ENCODE assay signal across 10 cellular contexts in the genomic region with DNA sequence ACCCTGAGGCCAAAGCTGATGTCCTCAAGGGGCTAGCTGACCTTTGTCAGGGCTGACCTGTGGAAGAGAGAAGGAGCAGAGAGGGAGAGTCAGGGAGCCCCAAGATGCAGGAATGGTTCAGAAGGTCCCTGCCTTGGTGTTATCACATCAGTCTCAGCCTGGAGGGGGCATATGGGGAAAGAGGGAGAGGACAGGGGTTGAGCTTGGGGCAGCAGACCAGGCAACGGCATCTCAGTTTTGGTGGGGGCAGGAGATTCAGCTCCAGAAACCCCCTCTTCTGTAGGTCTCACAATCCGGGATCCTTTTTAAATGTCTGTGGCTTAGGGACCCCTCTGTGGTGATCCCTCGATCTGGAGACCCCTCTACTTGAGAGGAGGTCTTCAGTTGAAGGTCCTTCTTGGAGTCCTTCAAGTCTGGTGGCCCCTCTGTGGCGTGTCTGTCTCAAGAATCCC. TPM values are rescaled to one million over a fixed set of nuclear protein-coding genes. Genes with fewer than 3 reads are reported as not detected.
A peak's percentile ranks its signal among the peaks of the same experiment; 100 is the strongest.
DNase-seq lines count a peak whose midpoint lies in the region; ATAC-seq and TF ChIP-seq lines count a peak whose summit lies in the region.
"Had no signal": no experiment of that assay in that cellular context is flagged by ENCODE, and none has a peak within 500 bp of the region (broad histone marks: within the 10 kb centered on the region; RNA-seq: fewer than 3 reads in every experiment).

No MANE protein-coding gene starts in this region.

- 41 to 51% methylated on average over 4 of the region's 4 CpGs for WGBS in heart right ventricle, 2 donors
- 21 to 24% methylated on average over 4 of the region's 4 CpGs for WGBS in aorta, 2 donors

- H3K27me3 Mint-ChIP-seq in endothelial cell (ENCODE audit: unreplicated experiment) (peaks cover 12% of the 10 kb centered on the region), nephron (ENCODE audit: low read depth) (no peaks in the 10 kb centered on the region)

- H3K4me3 Mint-ChIP-seq in endothelial cell (ENCODE audit: unreplicated experiment) (peak overlapping the region; percentile 93), nephron (peak overlapping the region; percentile 91 to 96 (median 94))

- H3K4me1 ChIP-seq in heart right ventricle (peaks cover 19 to 71% (median 54%) of the 10 kb centered on the region in 9 donors), aorta (ENCODE audit: control insufficient read depth in 1 of 2, insufficient read depth in 2 of 2, low read length in 2 of 2) (no peaks in the 10 kb centered on the region)

- H3K4me3 ChIP-seq in heart right ventricle (peak overlapping the region; percentile 34 to 71 (median 60)), aorta (ENCODE audit: low read length in 2 of 2) (peak overlapping the region; percentile 32 to 39)

- DNase-seq in heart right ventricle, result no peak
- no peak for DNase-seq in Right ventricle myocardium superior
- DNase-seq in endothelial cell (ENCODE audit: low spot score), result no peak
- DNase-seq in aorta, result peak in 1 of 2 donors; percentile 46
- no peak for DNase-seq in germinal center (ENCODE audit: low spot score)
- DNase-seq in KG1 (lab: John Stamatoyannopoulos, UW), result no peak
- DNase-seq: activated CD8-positive, alpha-beta memory T cell treated with anti-CD3 and anti-CD28 coated beads, Interleukin-2, amount 50 U/mL, for 48 hours; BE2C had no signal

- intact Hi-C loops in heart right ventricle (cut with DNase I), result loop anchor here in 1 of 10 donors (5.0 kb wide), 1 partner anchor 46 kb away; a partner anchor contains a TSS
- intact Hi-C loops in Right ventricle myocardium superior (cut with DNase I), result no loop called here
- intact Hi-C loops in aorta (cut with DNase I), result loop anchor here in 1 of 2 donors (5.0 kb wide), 1 partner anchor 119 kb away; no protein-coding TSS in a partner anchor

- H3K27ac Mint-ChIP-seq in endothelial cell (ENCODE audit: unreplicated experiment), result peak overlapping the region; percentile 93
- peak overlapping the region; percentile 96 to 99 (median 98) for H3K27ac Mint-ChIP-seq in nephron

- H3K27ac ChIP-seq in heart right ventricle, result peak overlapping the region; percentile 82 to 98 (median 91)
- peak overlapping the region; percentile 64 to 85 for H3K27ac ChIP-seq in aorta (ENCODE audit: low read depth in 1 of 2, low read length in 2 of 2)

- no peaks in the 10 kb centered on the region for H3K27me3 ChIP-seq in heart right ventricle
- no peaks in the 10 kb centered on the region for H3K27me3 ChIP-seq in aorta (ENCODE audit: control insufficient read depth in 1 of 2, insufficient read depth in 2 of 2, low read length in 1 of 2)
- H3K27me3 ChIP-seq: BE2C had no signal

- H3K4me1 Mint-ChIP-seq in endothelial cell (ENCODE audit: unreplicated experiment) (peaks cover 47% of the 10 kb centered on the region), nephron (peaks cover 61% of the 10 kb centered on the region)

- peaks cover 0 to 43% (median 0%) of the 10 kb centered on the region in 9 donors for H3K36me3 ChIP-seq in heart right ventricle
- no peaks in the 10 kb centered on the region for H3K36me3 ChIP-seq in aorta (ENCODE audit: control insufficient read depth in 1 of 2, insufficient read depth in 2 of 2, low read length in 1 of 2)
- H3K36me3 ChIP-seq: BE2C had no signal

- no peak for ATAC-seq in heart right ventricle
- ATAC-seq in Right ventricle myocardium superior (ENCODE audit: poor library complexity), result no peak
- no peak for ATAC-seq in aorta (ENCODE audit: low FRiP score)
- no peak for ATAC-seq in HG02759 (IDR thresholded peaks at IDR 0.05; ENCODE audit: unreplicated experiment)

- H3K36me3 Mint-ChIP-seq in endothelial cell (ENCODE audit: low read depth, unreplicated experiment) (peaks cover 21% of the 10 kb centered on the region), nephron (ENCODE audit: low read depth) (peaks cover 24% of the 10 kb centered on the region)

- no peaks in the 10 kb centered on the region for H3K9me3 ChIP-seq in heart right ventricle
- H3K9me3 ChIP-seq in aorta (ENCODE audit: control insufficient read depth, low read length), result no peaks in the 10 kb centered on the region
- H3K9me3 ChIP-seq: BE2C had no signal

- TF ChIP-seq CTCF in heart right ventricle (IDR thresholded peaks at IDR 0.05) (no peak), endothelial cell (IDR thresholded peaks at IDR 0.05; ENCODE audit: unreplicated experiment) (no peak), nephron (IDR thresholded peaks at IDR 0.05; ENCODE audit: unreplicated experiment in 3 of 3) (no peak)

- H3K9me3 Mint-ChIP-seq in endothelial cell (ENCODE audit: unreplicated experiment) (no peaks in the 10 kb centered on the region), nephron (no peaks in the 10 kb centered on the region)

RNA-seq across cellular contexts. Expression of a gene that starts 0.8 kb away (rescaled TPM):
- total RNA-seq in heart right ventricle, result 100 to 1,000 TPM; 101 to 150 (median 125) TPM
- 100 to 1,000 TPM; 173 to 335 TPM for polyA plus RNA-seq in heart right ventricle
- 153 TPM for total RNA-seq in Right ventricle myocardium superior
- total RNA-seq in endothelial cell (ENCODE audit: unreplicated experiment), result 152 TPM
- 100 to 1,000 TPM in 1 of 2 donors, 10 to 100 TPM in 1; 80.0 to 111 TPM for total RNA-seq in aorta
- polyA plus RNA-seq in aorta, result 100 to 1,000 TPM; 243 to 245 TPM

RNA-seq across cellular contexts. Expression of a gene that starts 1.7 kb away (rescaled TPM):
- 1,000 to 10,000 TPM; 1,287 to 3,035 (median 2,343) TPM for total RNA-seq in heart right ventricle
- polyA plus RNA-seq in heart right ventricle, result 1,000 to 10,000 TPM in 1 of 2 donors, 100 to 1,000 TPM in 1; 685 to 2,765 TPM
- total RNA-seq in Right ventricle myocardium superior, result 2,267 TPM
- not detected for total RNA-seq in endothelial cell (ENCODE audit: unreplicated experiment)
- total RNA-seq in aorta, result under 1 TPM in 1 of 2 donors, not detected in 1; 0.69 TPM
- polyA plus RNA-seq in aorta, result 1 to 10 TPM in 1 of 2 donors, under 1 TPM in 1; 0.23 to 7.1 TPM

RNA-seq across cellular contexts. Expression of a gene that starts 7.4 kb away (rescaled TPM):
- 10 to 100 TPM; 67.4 to 95.5 (median 77.8) TPM for total RNA-seq in heart right ventricle
- polyA plus RNA-seq in heart right ventricle, result 10 to 100 TPM; 61.6 to 76.2 TPM
- 68.1 TPM for total RNA-seq in Right ventricle myocardium superior
- total RNA-seq in endothelial cell (ENCODE audit: unreplicated experiment), result 59.3 TPM
- total RNA-seq in aorta, result 10 to 100 TPM; 54.3 to 57.0 TPM
- 10 to 100 TPM; 34.4 to 51.8 TPM for polyA plus RNA-seq in aorta

RNA-seq across cellular contexts. Expression of a gene that starts 10.4 kb away (rescaled TPM):
- 1 to 10 TPM; 1.7 to 7.3 (median 4.6) TPM for total RNA-seq in heart right ventricle
- polyA plus RNA-seq in heart right ventricle, result 1 to 10 TPM in 1 of 2 donors, under 1 TPM in 1; 0.80 to 4.1 TPM
- total RNA-seq in Right ventricle myocardium superior, result 5.8 TPM
- total RNA-seq in endothelial cell (ENCODE audit: unreplicated experiment), result not detected
- total RNA-seq in aorta, result not detected
- 10 to 100 TPM in 1 of 2 donors, 1 to 10 TPM in 1; 2.5 to 91.2 TPM for polyA plus RNA-seq in aorta

RNA-seq across cellular contexts. Expression of a gene that starts 13.6 kb away (rescaled TPM):
- 10 to 100 TPM; 28.8 to 68.2 (median 40.2) TPM for total RNA-seq in heart right ventricle
- 100 to 1,000 TPM in 1 of 2 donors, 10 to 100 TPM in 1; 98.6 to 176 TPM for polyA plus RNA-seq in heart right ventricle
- 44.3 TPM for total RNA-seq in Right ventricle myocardium superior
- 363 TPM for total RNA-seq in endothelial cell (ENCODE audit: unreplicated experiment)
- total RNA-seq in aorta, result 10 to 100 TPM; 72.8 to 83.4 TPM
- 100 to 1,000 TPM in 1 of 2 donors, 10 to 100 TPM in 1; 86.5 to 116 TPM for polyA plus RNA-seq in aorta

Comparison
In these comparisons a context has a peak if more than half of its experiments do, and no peak if none do; other contexts are left out.
1. RNA of a gene that starts 1.7 kb away (total RNA-seq): 1,287 to 3,035 TPM in heart right ventricle and 2,267 TPM in Right ventricle myocardium superior (single experiment); 0.69 TPM in aorta and not detected in endothelial cell (single experiment); every median in the first group is over 100 times any median in the second.